In the genomic region with DNA sequence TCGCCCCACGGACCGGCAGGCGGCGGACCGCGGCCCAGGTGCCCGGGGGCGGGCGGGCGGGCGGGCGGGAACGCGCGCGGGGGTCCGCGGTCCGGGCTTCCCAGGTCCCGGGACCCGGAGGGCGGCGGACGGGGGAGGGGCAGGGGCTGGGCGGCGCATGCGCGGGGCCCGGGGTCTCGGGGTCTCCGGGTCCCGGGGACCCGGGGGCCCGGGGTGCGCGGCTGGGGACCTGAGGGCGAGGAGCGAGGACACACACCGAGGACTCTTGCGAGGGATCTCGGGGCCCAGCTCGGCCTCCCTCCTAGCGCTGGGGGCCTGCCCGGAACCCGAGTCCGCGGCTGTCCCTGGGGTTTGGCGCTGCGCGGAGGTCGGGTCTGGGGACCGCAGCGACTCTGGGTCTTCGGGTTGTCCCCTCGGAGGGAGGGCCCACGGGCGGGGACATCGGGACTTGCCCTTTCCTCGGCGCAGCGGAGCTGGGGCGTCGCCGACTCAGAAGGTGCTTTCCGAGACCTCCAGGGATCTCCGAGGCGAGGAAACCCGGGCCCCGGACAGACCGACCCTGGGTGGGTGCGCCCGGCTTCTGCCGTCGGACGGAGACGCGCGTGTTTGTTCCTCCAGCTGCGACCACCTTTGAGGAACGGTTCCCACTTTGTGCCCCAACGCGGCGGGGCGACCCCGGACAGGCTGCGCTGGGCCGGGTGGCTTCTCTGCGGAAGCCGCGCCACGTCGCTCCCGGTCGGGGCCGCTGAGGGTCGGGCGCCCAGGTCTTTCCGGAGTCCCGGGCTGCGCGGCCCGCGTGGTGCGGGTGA, we compare ENCODE assay signal across 8 cellular contexts. TPM values are rescaled to one million over a fixed set of nuclear protein-coding genes. Genes with fewer than 3 reads are reported as not detected.
A peak's percentile ranks its signal among the peaks of the same experiment; 100 is the strongest.
DNase-seq lines count a peak whose midpoint lies in the region; ATAC-seq, FAIRE-seq and TF ChIP-seq lines count a peak whose summit lies in the region.
"Had no signal": no experiment of that assay in that cellular context is flagged by ENCODE, and none has a peak within 500 bp of the region (broad histone marks: within the 10 kb centered on the region; RNA-seq: fewer than 3 reads in every experiment).

No MANE protein-coding gene starts in this region.

- no peak overlapping the region for H3K27ac Mint-ChIP-seq in astrocyte (ENCODE audit: unreplicated experiment)

- no peaks in the 10 kb centered on the region for H3K79me2 ChIP-seq in astrocyte (ENCODE audit: insufficient read depth, low read length)

- in situ Hi-C loops in GM18951 (cut with MboI; ENCODE audit: low sequenced_read_pairs, unreplicated experiment) = no loop called here

- H3K9me3 ChIP-seq in astrocyte (ENCODE audit: insufficient read depth, low read depth, low read length) (no peaks in the 10 kb centered on the region), iPS-18a (ENCODE audit: control insufficient read depth, low read depth, low read length) (no peaks in the 10 kb centered on the region)

- ATAC-seq in HG03025 (IDR thresholded peaks at IDR 0.05; ENCODE audit: low FRiP score, unreplicated experiment) = peak; percentile 27

- no peak for TF ChIP-seq CTCF in astrocyte (IDR thresholded peaks at IDR 0.05; ENCODE audit: insufficient read depth, low read depth, low read length)

- H3K27me3 ChIP-seq in astrocyte (ENCODE audit: insufficient read depth, low read length) (peaks cover 21% of the 10 kb centered on the region), iPS-18a (ENCODE audit: control insufficient read depth, insufficient read depth, low read length) (peaks cover 57% of the 10 kb centered on the region)

- H3K27me3 Mint-ChIP-seq in astrocyte (ENCODE audit: low read depth, unreplicated experiment) = peaks cover 34% of the 10 kb centered on the region

- H3K9ac ChIP-seq in astrocyte (ENCODE audit: low read length) = peak overlapping the region; percentile 75
- H3K9ac ChIP-seq in iPS-18a (ENCODE audit: low read length) = no peak overlapping the region

- FAIRE-seq in astrocyte (lab: Jason Lieb, UNC) = no peak
- FAIRE-seq: islet of Langerhans had no signal

- H3K4me3 ChIP-seq in astrocyte (ENCODE audit: insufficient read depth, low read depth, low read length) (peak overlapping the region; percentile 71), iPS-18a (ENCODE audit: low read length) (peak overlapping the region; percentile 67)

- H3K36me3 ChIP-seq in astrocyte (ENCODE audit: insufficient read depth, low read length) (no peaks in the 10 kb centered on the region), iPS-18a (ENCODE audit: control insufficient read depth, low read depth, low read length) (no peaks in the 10 kb centered on the region)

- peak overlapping the region; percentile 98 for H3K4me2 ChIP-seq in astrocyte (ENCODE audit: low read length)

- H3K9me3 Mint-ChIP-seq in astrocyte (ENCODE audit: unreplicated experiment) = peaks cover 5% of the 10 kb centered on the region

- peak overlapping the region; percentile 73 for H2AFZ ChIP-seq in astrocyte (ENCODE audit: low read depth, low read length)

- DNase-seq in T follicular helper cell (ENCODE audit: low read depth) (peak; percentile 25), astrocyte (ENCODE audit: low read depth) (no peak), SHP77 treated with DMSO at 0.1 percent for 48 hours (lab: John Stamatoyannopoulos, UW) (no peak)
- peak; percentile 27 to 39 for DNase-seq in stimulated activated CD4-positive, alpha-beta T cell treated with anti-CD3 and anti-CD28 coated beads, Interleukin-12 subunit alpha, Interleukin-12 subunit beta, amount 100 ng/mL, for 24 hours (ENCODE audit: low read depth in 2 of 2)

- H3K4me1 Mint-ChIP-seq in astrocyte (ENCODE audit: low read depth, unreplicated experiment) = peaks cover 2% of the 10 kb centered on the region

- H3K4me3 Mint-ChIP-seq in astrocyte (ENCODE audit: unreplicated experiment) = peak overlapping the region; percentile 81

- peak; percentile 38 for TF ChIP-seq POLR2A in GM18951 (IDR thresholded peaks at IDR 0.05; ENCODE audit: extremely low read depth, insufficient read depth, insufficient read length)

- peaks cover 11% of the 10 kb centered on the region for H3K4me1 ChIP-seq in astrocyte (ENCODE audit: insufficient read depth, low read length)
- H3K4me1 ChIP-seq in iPS-18a (ENCODE audit: control insufficient read depth, low read depth, low read length) = no peaks in the 10 kb centered on the region

- no peak overlapping the region for H3K27ac ChIP-seq in astrocyte (ENCODE audit: low read depth, low read length)
- H3K27ac ChIP-seq in iPS-18a (ENCODE audit: low read length) = no peak overlapping the region

- H4K20me1 ChIP-seq in astrocyte (ENCODE audit: insufficient read depth, low read length) = peaks cover 10% of the 10 kb centered on the region

- peaks cover 8% of the 10 kb centered on the region for H3K36me3 Mint-ChIP-seq in astrocyte (ENCODE audit: low read depth, unreplicated experiment)

RNA-seq across cellular contexts. Expression of gene PPARA, which starts 0.5 kb away (rescaled TPM):
- 8.4 and 9.6 TPM in 2 replicates for total RNA-seq in astrocyte

Comparison
In these comparisons a context has a peak if more than half of its experiments do, and no peak if none do; other contexts are left out.
1. DNase-seq: peak in T follicular helper cell (single experiment) and stimulated activated CD4-positive, alpha-beta T cell treated with anti-CD3 and anti-CD28 coated beads, Interleukin-12 subunit alpha, Interleukin-12 subunit beta, amount 100 ng/mL, for 24 hours (2 of 2); none in astrocyte (single experiment) and SHP77 treated with DMSO at 0.1 percent for 48 hours (single experiment).